1 cellular context compared by ENCODE assay signal in genomic region chr15:88938802-88939485, GRCh38.
TF ChIP-seq lines count a peak whose summit lies in the region.

No MANE protein-coding gene starts in this region.

TF ChIP-seq in K562, 482 proteins besides CTCF, POLR2A, EP300 and RAD21 (continued from another document and continues in another):
- TF ChIP-seq ZBTB12 (CRISPR knock-in tag; IDR thresholded peaks at IDR 0.05) (peak; percentile 35; the same call in 1 of the 2 replicates), U2AF2 (optimal IDR thresholded peaks at IDR 0.05; ENCODE audit: low read depth, low read length) (no peak), ZNF79 (CRISPR knock-in tag; IDR thresholded peaks at IDR 0.05; ENCODE audit: low read depth) (no peak), SFPQ (IDR thresholded peaks at IDR 0.05; ENCODE audit: low read depth, low read length) (no peak), IRF9 (tag; IDR thresholded peaks at IDR 0.05) (peak; percentile 38; the same call in 1 of the 2 replicates), KDM1A (IDR thresholded peaks at IDR 0.05) (peak; percentile 68 to 82), TEAD1 (CRISPR knock-in tag; IDR thresholded peaks at IDR 0.05) (peak; percentile 19 to 50; a peak in 1 of 4 replicates), ZBTB2 (IDR thresholded peaks at IDR 0.05) (peak; percentile 55; the same call in 1 of the 2 replicates), ZFPM2 (CRISPR knock-in tag; IDR thresholded peaks at IDR 0.05) (no peak), CREM (IDR thresholded peaks at IDR 0.05; ENCODE audit: low read depth) (peak; percentile 78), MGA (IDR thresholded peaks at IDR 0.05) (peak; percentile 93), L3MBTL2 (IDR thresholded peaks at IDR 0.05) (peak; percentile 95), CREB1 (IDR thresholded peaks at IDR 0.05) (0 out of 2 replicates have a peak, but pooled peaks have one; percentile 38), CREB1 (CRISPR knock-in tag; IDR thresholded peaks at IDR 0.05) (peak; percentile 26; the same call in 1 of the 2 replicates), ZNF609 (CRISPR knock-in tag; IDR thresholded peaks at IDR 0.05; ENCODE audit: borderline replicate concordance) (no peak), ZNF3 (CRISPR knock-in tag; IDR thresholded peaks at IDR 0.05) (no peak), SMAD1 (IDR thresholded peaks at IDR 0.05; ENCODE audit: low read depth, low read length, partially characterized antibody) (no peak), ILF3 (IDR thresholded peaks at IDR 0.05; ENCODE audit: borderline replicate concordance) (no peak), NR2C2 (CRISPR knock-in tag; IDR thresholded peaks at IDR 0.05) (0 out of 2 replicates have a peak, but pooled peaks have one; percentile 16), NR2C2 (tag; IDR thresholded peaks at IDR 0.05) (peak; percentile 60), SMARCC2 (IDR thresholded peaks at IDR 0.05; ENCODE audit: low read depth) (peak; percentile 59; the same call in 1 of the 2 replicates), MECOM (CRISPR knock-in tag; IDR thresholded peaks at IDR 0.05) (peak; percentile 82), RHOXF2B (CRISPR knock-in tag; conservative IDR thresholded peaks at IDR 0.05) (no peak), HNRNPUL1 (IDR thresholded peaks at IDR 0.05; ENCODE audit: low read length) (no peak), PBX2 (CRISPR knock-in tag; IDR thresholded peaks at IDR 0.05; ENCODE audit: low read depth) (no peak), PBX2 (tag; conservative IDR thresholded peaks at IDR 0.05; ENCODE audit: low read depth) (no peak), U2AF1 (optimal IDR thresholded peaks at IDR 0.05; ENCODE audit: low read depth, low read length) (no peak), POLR2G (IDR thresholded peaks at IDR 0.05; ENCODE audit: low read depth, low read length) (peak; percentile 51; the same call in 1 of the 2 replicates), ZNF263 (CRISPR knock-in tag; IDR thresholded peaks at IDR 0.05; ENCODE audit: borderline replicate concordance) (0 out of 2 replicates have a peak, but pooled peaks have one; percentile 26), CTBP1 (IDR thresholded peaks at IDR 0.05; ENCODE audit: borderline replicate concordance) (peak; percentile 96), SREBF2 (CRISPR knock-in tag; IDR thresholded peaks at IDR 0.05) (no peak), MAFG (tag; conservative IDR thresholded peaks at IDR 0.05) (peak; percentile 62)
